Comparison of ENCODE assay signal across 9 cellular contexts in genomic region chr4:127698789-127699200, GRCh38. TPM values are rescaled to one million over a fixed set of nuclear protein-coding genes. Genes with fewer than 3 reads are reported as not detected.
DNase-seq lines count a peak whose midpoint lies in the region; ATAC-seq lines count a peak whose summit lies in the region.
"Had no signal": no experiment of that assay in that cellular context is flagged by ENCODE, and none has a peak within 500 bp of the region (broad histone marks: within the 10 kb centered on the region; RNA-seq: fewer than 3 reads in every experiment).

No MANE protein-coding gene starts in this region.

- DNase-seq in CD1c-positive myeloid dendritic cell (ENCODE audit: extremely low spot score) (peak; percentile 82), caudate nucleus (lab: John Stamatoyannopoulos, UW) (peak in 10 of 61 donors; percentile 2 to 50 (median 14)), NCI-H510A (lab: John Stamatoyannopoulos, UW) (no peak), left ventricle myocardium superior (no peak)
- DNase-seq in stimulated activated CD8-positive, alpha-beta memory T cell treated with anti-CD3 and anti-CD28 coated beads, Interleukin-4, amount 100 ng/mL, for 48 hours, result no peak
- no peak for DNase-seq in activated CD4-positive, alpha-beta T cell treated with anti-CD3 and anti-CD28 coated beads for 1 hour
- DNase-seq: activated T-cell treated with anti-CD3 and anti-CD28 coated beads, Interleukin-2, amount 50 U/mL, for 72 hours had no signal

- ATAC-seq in GM21423 (IDR thresholded peaks at IDR 0.05; ENCODE audit: unreplicated experiment), result peak; percentile 100
- ATAC-seq in HG03558 (IDR thresholded peaks at IDR 0.05; ENCODE audit: extremely low read depth, unreplicated experiment), result peak; percentile 100
- no peak for ATAC-seq in left ventricle myocardium superior

- intact Hi-C loops in left ventricle myocardium superior (cut with micrococcal nuclease), result no loop called here

- H3K27ac ChIP-seq in caudate nucleus (ENCODE audit: low read depth, low read length), result peak overlapping the region; percentile 64

RNA-seq across cellular contexts. Expression of gene SLC25A31, which starts 31.4 kb away (rescaled TPM):
- not detected for total RNA-seq in left ventricle myocardium superior
- total RNA-seq: activated T-cell treated with anti-CD3 and anti-CD28 coated beads, Interleukin-2, amount 50 U/mL, for 72 hours had no signal
